Comparison of ENCODE assay signal across 8 cellular contexts in the genomic region with DNA sequence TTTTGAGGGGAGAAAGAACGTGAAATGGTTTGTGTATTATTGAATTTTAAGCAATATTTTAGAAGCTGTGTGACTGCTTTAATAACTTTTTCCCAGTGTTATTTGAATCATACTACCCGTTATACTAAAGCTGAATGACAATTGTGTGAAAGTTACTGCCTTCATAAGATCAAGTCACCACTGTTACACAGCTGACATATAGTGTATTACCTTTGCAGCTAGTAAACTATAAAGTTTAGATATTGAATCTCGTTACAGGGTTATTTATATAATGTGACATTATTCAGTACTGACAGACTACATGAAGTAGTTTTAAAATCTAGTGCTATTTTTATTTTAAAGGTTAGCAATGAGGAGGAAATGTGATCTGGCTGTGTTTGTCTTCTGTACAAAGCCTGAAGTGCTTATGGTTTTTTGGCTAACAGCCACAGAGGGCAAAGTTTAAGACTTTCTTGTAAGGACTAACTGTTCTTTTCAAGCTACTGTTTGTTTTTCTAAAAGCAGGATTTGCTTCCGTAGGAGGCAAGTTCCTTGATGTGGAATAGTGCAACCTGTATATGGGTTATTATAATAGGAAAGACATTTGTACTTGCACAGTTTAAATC.
DNase-seq lines count a peak whose midpoint lies in the region; FAIRE-seq and TF ChIP-seq lines count a peak whose summit lies in the region.
"Not testable (repeated sequence)": the region's sequence is repeated elsewhere in the genome, so short reads cannot be mapped to it uniquely, and the experiment has no call there.

No MANE protein-coding gene starts in this region.

- H3K4me1 ChIP-seq in kidney (ENCODE audit: control insufficient read depth in 1 of 2, insufficient read depth in 1 of 2, low read depth in 1 of 2, low read length in 2 of 2) = peaks cover 11 to 27% of the 10 kb centered on the region in 2 donors
- H3K4me1 ChIP-seq in neural progenitor cell = peaks cover 16% of the 10 kb centered on the region
- peaks cover 29% of the 10 kb centered on the region for H3K4me1 ChIP-seq in suprapubic skin

- peak overlapping the region; percentile 16 for H3K27ac Mint-ChIP-seq in neural progenitor cell

- H4K20me1 ChIP-seq in neural progenitor cell (ENCODE audit: low read depth) = peaks cover 28% of the 10 kb centered on the region

- H2AFZ ChIP-seq in neural progenitor cell (replicated peaks) = not testable (repeated sequence)

- TF ChIP-seq EP300 in suprapubic skin (IDR thresholded peaks at IDR 0.05) = not testable (repeated sequence)

- not testable (repeated sequence) for H3K9ac ChIP-seq in kidney (ENCODE audit: low read length in 2 of 2); neural progenitor cell

- peak; percentile 98 for FAIRE-seq in kidney (lab: Jason Lieb, UNC)

- H3K4me2 ChIP-seq in neural progenitor cell = not testable (repeated sequence)

- not testable (repeated sequence) for H3K9me3 Mint-ChIP-seq in neural progenitor cell

- 73% methylated on average over 4 of the region's 4 CpGs for WGBS in suprapubic skin

- not testable (repeated sequence) for H3K27me3 ChIP-seq in neural progenitor cell, suprapubic skin

- not testable (repeated sequence) for TF ChIP-seq CTCF in fibroblast of mammary gland (conservative IDR thresholded peaks at IDR 0.05; ENCODE audit: control insufficient read depth, insufficient read depth, low read depth, low read length); kidney (IDR thresholded peaks at IDR 0.05; ENCODE audit: borderline replicate concordance, extremely low read depth, insufficient read depth); neural progenitor cell (IDR thresholded peaks at IDR 0.05); suprapubic skin (IDR thresholded peaks at IDR 0.05)

- peaks cover 42% of the 10 kb centered on the region for H3K36me3 Mint-ChIP-seq in neural progenitor cell

- not testable (repeated sequence) for H3K4me3 Mint-ChIP-seq in neural progenitor cell

- H3K9me3 ChIP-seq in kidney (ENCODE audit: control insufficient read depth in 1 of 2, low read length in 2 of 2); neural progenitor cell (ENCODE audit: low read depth); suprapubic skin: not testable (repeated sequence)

- not testable (repeated sequence) for H3K27me3 Mint-ChIP-seq in neural progenitor cell (ENCODE audit: insufficient read depth, low read depth)

- peak; percentile 9 for DNase-seq in COLO829 (ENCODE audit: low spot score)
- DNase-seq in HT-29 (ENCODE audit: low spot score) = peak; percentile 92
- DNase-seq in NCI-H69 (lab: John Stamatoyannopoulos, UW) = peak; percentile 87
- peak; percentile 38 for DNase-seq in brain pericyte (ENCODE audit: low read depth, low spot score)
- peak; percentile 75 for DNase-seq in fibroblast of mammary gland (ENCODE audit: low read depth)
- not testable (repeated sequence) for DNase-seq in kidney; neural progenitor cell (ENCODE audit: low spot score); suprapubic skin (ENCODE audit: low spot score in 2 of 2)

- peaks cover 29% of the 10 kb centered on the region for H3F3A ChIP-seq in neural progenitor cell (ENCODE audit: low read depth)

- H3K36me3 ChIP-seq in kidney (ENCODE audit: control insufficient read depth in 1 of 2, insufficient read depth in 2 of 2, low read length in 2 of 2) (peaks cover 6 to 22% of the 10 kb centered on the region in 2 donors), neural progenitor cell (peaks cover 22% of the 10 kb centered on the region)
- not testable (repeated sequence) for H3K36me3 ChIP-seq in suprapubic skin

- H3K79me2 ChIP-seq in neural progenitor cell (ENCODE audit: low read depth) = not testable (repeated sequence)

- intact Hi-C loops in kidney (cut with DNase I) = not testable (repeated sequence)

- not testable (repeated sequence) for TF ChIP-seq POLR2A in suprapubic skin (IDR thresholded peaks at IDR 0.05)

- H3K27ac ChIP-seq in kidney (ENCODE audit: low read depth in 2 of 2, low read length in 2 of 2) (peak overlapping the region; percentile 18 to 47), suprapubic skin (peak overlapping the region; percentile 64)
- H3K27ac ChIP-seq in neural progenitor cell = not testable (repeated sequence)

- H3K4me1 Mint-ChIP-seq in neural progenitor cell = peaks cover 15% of the 10 kb centered on the region

- H3K4me3 ChIP-seq in fibroblast of mammary gland (ENCODE audit: control insufficient read depth, low read depth, low read length); neural progenitor cell; suprapubic skin: not testable (repeated sequence)
- peak overlapping the region in 1 of 2 donors; percentile 12 for H3K4me3 ChIP-seq in kidney (ENCODE audit: low read length in 2 of 2)
